Comparison of ENCODE assay signal across 1 cellular context in genomic region chr17:5203178-5203907, GRCh38.
TF ChIP-seq lines count a peak whose summit lies in the region.

No MANE protein-coding gene starts in this region.

TF ChIP-seq in SK-N-SH treated with all-trans-retinoic acid at 6 μM for 48 hours, 23 proteins besides CTCF, POLR2A, EP300 and RAD21 (continued from another document):
- TF ChIP-seq TSHZ2 (CRISPR knock-in tag; IDR thresholded peaks at IDR 0.05): no peak
- no peak for TF ChIP-seq ZNF70 (CRISPR knock-in tag; IDR thresholded peaks at IDR 0.05)
- TF ChIP-seq TCF4 (CRISPR knock-in tag; IDR thresholded peaks at IDR 0.05; ENCODE audit: borderline replicate concordance): no peak
